ENCODE assay signal across 9 cellular contexts in genomic region chr2:218259099-218259921, GRCh38. TPM values are rescaled to one million over a fixed set of nuclear protein-coding genes. Genes with fewer than 3 reads are reported as not detected.
A peak's percentile ranks its signal among the peaks of the same experiment; 100 is the strongest.
DNase-seq lines count a peak whose midpoint lies in the region; ATAC-seq, FAIRE-seq and TF ChIP-seq lines count a peak whose summit lies in the region.
"Had no signal": no experiment of that assay in that cellular context is flagged by ENCODE, and none has a peak within 500 bp of the region (broad histone marks: within the 10 kb centered on the region; RNA-seq: fewer than 3 reads in every experiment).

No MANE protein-coding gene starts in this region.

- H3K36me3 Mint-ChIP-seq in astrocyte (ENCODE audit: low read depth, unreplicated experiment): peaks cover 12% of the 10 kb centered on the region

- peak overlapping the region; percentile 54 for H3K9ac ChIP-seq in astrocyte (ENCODE audit: low read length)
- H3K9ac ChIP-seq in subcutaneous abdominal adipose tissue (ENCODE audit: low read length in 5 of 5): peak overlapping the region in 4 of 5 donors; percentile 31 to 68 (median 56)

- H3K27ac ChIP-seq in astrocyte (ENCODE audit: low read depth, low read length): peak overlapping the region; percentile 59
- peak overlapping the region; percentile 83 for H3K27ac ChIP-seq in subcutaneous abdominal adipose tissue (ENCODE audit: low read depth, low read length)
- H3K27ac ChIP-seq: 22Rv1 had no signal

- peaks cover 37% of the 10 kb centered on the region for H4K20me1 ChIP-seq in astrocyte (ENCODE audit: insufficient read depth, low read length)

- intact Hi-C loops in left colon (cut with DNase I, micrococcal nuclease): no loop called here

- peaks cover 14% of the 10 kb centered on the region for H3K4me1 ChIP-seq in astrocyte (ENCODE audit: insufficient read depth, low read length)
- H3K4me1 ChIP-seq in subcutaneous abdominal adipose tissue (ENCODE audit: control insufficient read depth in 5 of 5, insufficient read depth in 5 of 5, low read length in 5 of 5): peaks cover 38 to 78% (median 71%) of the 10 kb centered on the region in 5 donors

- H3K9me3 ChIP-seq in astrocyte (ENCODE audit: insufficient read depth, low read depth, low read length): no peaks in the 10 kb centered on the region
- H3K9me3 ChIP-seq in subcutaneous abdominal adipose tissue (ENCODE audit: control insufficient read depth in 5 of 5, low read length in 5 of 5): no peaks in the 10 kb centered on the region

- peaks cover 40% of the 10 kb centered on the region for H3K4me1 Mint-ChIP-seq in astrocyte (ENCODE audit: low read depth, unreplicated experiment)

- DNase-seq in NCI-H187 treated with DMSO at 0.1 percent for 48 hours (lab: John Stamatoyannopoulos, UW) (peak; percentile 2), NCI-H187 (lab: John Stamatoyannopoulos, UW) (no peak), astrocyte (ENCODE audit: low read depth) (peak; percentile 68), left colon (peak; percentile 20 to 75), NCI-H748 treated with DMSO at 0.1 percent for 48 hours (lab: John Stamatoyannopoulos, UW) (no peak), GM10266 (ENCODE audit: extremely low spot score) (no peak)

- H2AFZ ChIP-seq in astrocyte (ENCODE audit: low read depth, low read length): no peak overlapping the region

- FAIRE-seq in astrocyte (lab: Jason Lieb, UNC): no peak

- H3K4me3 Mint-ChIP-seq in astrocyte (ENCODE audit: unreplicated experiment): peak overlapping the region; percentile 28

- no peaks in the 10 kb centered on the region for H3K9me3 Mint-ChIP-seq in astrocyte (ENCODE audit: unreplicated experiment)

- TF ChIP-seq CTCF in astrocyte (IDR thresholded peaks at IDR 0.05; ENCODE audit: insufficient read depth, low read depth, low read length) (no peak), GM10266 (IDR thresholded peaks at IDR 0.05; ENCODE audit: control insufficient read depth, insufficient read depth, low read depth, missing control alignments) (no peak)

- no peak overlapping the region for H3K4me3 ChIP-seq in astrocyte (ENCODE audit: insufficient read depth, low read depth, low read length)
- peak overlapping the region in 4 of 5 donors; percentile 14 to 40 (median 30) for H3K4me3 ChIP-seq in subcutaneous abdominal adipose tissue (ENCODE audit: low read depth in 1 of 5, low read length in 5 of 5)

- H3K27me3 ChIP-seq in astrocyte (ENCODE audit: insufficient read depth, low read length) (no peaks in the 10 kb centered on the region), subcutaneous abdominal adipose tissue (ENCODE audit: control insufficient read depth in 5 of 5, insufficient read depth in 4 of 5, low read length in 5 of 5) (no peaks in the 10 kb centered on the region)

- H3K79me2 ChIP-seq in astrocyte (ENCODE audit: insufficient read depth, low read length): no peaks in the 10 kb centered on the region

- peak overlapping the region; percentile 42 for H3K4me2 ChIP-seq in astrocyte (ENCODE audit: low read length)

- H3K27me3 Mint-ChIP-seq in astrocyte (ENCODE audit: low read depth, unreplicated experiment): no peaks in the 10 kb centered on the region

- H3K36me3 ChIP-seq in astrocyte (ENCODE audit: insufficient read depth, low read length): peaks cover 27% of the 10 kb centered on the region
- peaks cover 9 to 41% (median 29%) of the 10 kb centered on the region in 5 donors for H3K36me3 ChIP-seq in subcutaneous abdominal adipose tissue (ENCODE audit: control insufficient read depth in 5 of 5, insufficient read depth in 5 of 5, low read length in 5 of 5)

- ATAC-seq in left colon (no peak), HG03280 (IDR thresholded peaks at IDR 0.05; ENCODE audit: unreplicated experiment) (no peak)

- peak overlapping the region; percentile 95 for H3K27ac Mint-ChIP-seq in astrocyte (ENCODE audit: unreplicated experiment)

RNA-seq across cellular contexts. Expression of gene GPBAR1, which starts 1.5 kb away (rescaled TPM):
- total RNA-seq in astrocyte: 0.55 and 0.70 TPM in 2 replicates
- 1 to 10 TPM; 1.8 to 3.0 TPM for total RNA-seq in left colon

RNA-seq across cellular contexts. Expression of gene AAMP, which starts 10.6 kb away (rescaled TPM):
- total RNA-seq in astrocyte (78.8 and 87.3 TPM in 2 replicates), left colon (10 to 100 TPM; 96.2 to 97.2 TPM)

RNA-seq across cellular contexts. Expression of gene PNKD, which starts 11.0 kb away (rescaled TPM):
- total RNA-seq in astrocyte (40.9 and 43.3 TPM in 2 replicates), left colon (100 to 1,000 TPM; 103 to 119 TPM)

RNA-seq across cellular contexts. Expression of gene TMBIM1, which starts 33.0 kb away (rescaled TPM):
- 34.8 and 37.2 TPM in 2 replicates for total RNA-seq in astrocyte
- 100 to 1,000 TPM; 317 to 426 TPM for total RNA-seq in left colon

RNA-seq across cellular contexts. Expression of gene ARPC2, which starts 42.3 kb away (rescaled TPM):
- total RNA-seq in astrocyte (521 and 535 TPM in 2 replicates), left colon (100 to 1,000 TPM; 304 to 347 TPM)

Comparison
In these comparisons a context has a peak if more than half of its experiments do, and no peak if none do; other contexts are left out.
1. DNase-seq: peak in NCI-H187 treated with DMSO at 0.1 percent for 48 hours (single experiment), astrocyte (single experiment) and left colon (2 of 2); none in NCI-H187 (0 of 2), NCI-H748 treated with DMSO at 0.1 percent for 48 hours (single experiment) and GM10266 (single experiment).